ENCODE assay signal across 19 cellular contexts in the genomic region with DNA sequence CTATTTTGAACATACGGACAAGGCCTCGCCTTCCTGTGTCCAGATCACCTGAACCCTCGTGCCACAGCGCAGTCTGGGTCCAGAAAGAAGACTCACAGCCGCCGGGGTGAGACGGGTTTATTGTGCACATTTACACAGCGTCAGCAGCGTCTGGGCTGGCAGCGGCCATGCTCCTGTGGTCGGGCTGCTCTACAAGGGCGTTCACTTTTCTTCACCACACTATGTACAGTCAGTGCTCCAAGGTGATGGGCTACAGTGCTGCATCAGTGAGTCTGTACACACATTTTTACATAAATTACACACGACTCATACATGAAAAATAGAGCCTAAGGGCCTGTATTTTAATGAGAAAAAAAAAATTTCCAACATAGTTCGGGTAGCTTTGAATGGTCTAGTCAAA. TPM values are rescaled to one million over a fixed set of nuclear protein-coding genes. Genes with fewer than 3 reads are reported as not detected.
DNase-seq lines count a peak whose midpoint lies in the region; FAIRE-seq and TF ChIP-seq lines count a peak whose summit lies in the region.
"Had no signal": no experiment of that assay in that cellular context is flagged by ENCODE, and none has a peak within 500 bp of the region (broad histone marks: within the 10 kb centered on the region; RNA-seq: fewer than 3 reads in every experiment).

No MANE protein-coding gene starts in this region.

- H3K27ac ChIP-seq in kidney (ENCODE audit: low read depth in 2 of 2, low read length in 2 of 2) (peak overlapping the region in 1 of 2 donors; percentile 26), suprapubic skin (peak overlapping the region; percentile 32)
- H3K27ac ChIP-seq: brain microvascular endothelial cell had no signal

- no peaks in the 10 kb centered on the region for H3K27me3 ChIP-seq in suprapubic skin
- H3K27me3 ChIP-seq: brain microvascular endothelial cell, heart right ventricle had no signal

- H3K36me3 ChIP-seq in kidney (ENCODE audit: control insufficient read depth in 1 of 2, insufficient read depth in 2 of 2, low read length in 2 of 2) (peaks cover 14 to 39% of the 10 kb centered on the region in 2 donors), suprapubic skin (peaks cover 55% of the 10 kb centered on the region)

- H3K4me1 ChIP-seq in kidney (ENCODE audit: control insufficient read depth in 1 of 2, insufficient read depth in 1 of 2, low read depth in 1 of 2, low read length in 2 of 2) (peaks cover 16 to 23% of the 10 kb centered on the region in 2 donors), suprapubic skin (peaks cover 77% of the 10 kb centered on the region)

- in situ Hi-C loops in astrocyte of the cerebellum (cut with HindIII; ENCODE audit: low sequenced_read_pairs), result no loop called here

- H3K9me3 ChIP-seq in kidney (ENCODE audit: control insufficient read depth in 1 of 2, low read length in 2 of 2), result no peaks in the 10 kb centered on the region
- H3K9me3 ChIP-seq in suprapubic skin, result no peaks in the 10 kb centered on the region
- H3K9me3 ChIP-seq: heart right ventricle had no signal

- FAIRE-seq in kidney (lab: Jason Lieb, UNC), result no peak
- FAIRE-seq: GM12891 had no signal

- intact Hi-C loops in kidney (cut with DNase I), result no loop called here

- no peak for TF ChIP-seq CTCF in astrocyte of the cerebellum (IDR thresholded peaks at IDR 0.05; ENCODE audit: low read depth, low read length, missing control alignments)
- TF ChIP-seq CTCF in kidney (IDR thresholded peaks at IDR 0.05; ENCODE audit: borderline replicate concordance, extremely low read depth, insufficient read depth), result no peak
- TF ChIP-seq CTCF in suprapubic skin (IDR thresholded peaks at IDR 0.05), result no peak

- TF ChIP-seq EP300 in suprapubic skin (IDR thresholded peaks at IDR 0.05), result no peak

- peak; percentile 41 for DNase-seq in M059J (ENCODE audit: low read depth)
- DNase-seq in astrocyte of the cerebellum (ENCODE audit: low read depth), result peak; percentile 42
- DNase-seq in kidney, result peak; percentile 58
- DNase-seq in suprapubic skin (ENCODE audit: low spot score in 2 of 2), result peak in 1 of 2 donors; percentile 59
- no peak for DNase-seq in UCSD-AML1 (lab: John Stamatoyannopoulos, UW; ENCODE audit: unreplicated experiment)
- DNase-seq in glomerular visceral epithelial cell (ENCODE audit: extremely low spot score), result no peak
- DNase-seq in COLO668 (lab: John Stamatoyannopoulos, UW; ENCODE audit: unreplicated experiment), result no peak
- DNase-seq: activated CD4-positive, alpha-beta T cell treated with anti-CD3 and anti-CD28 coated beads for 48 hours; activated CD8-positive, alpha-beta memory T cell treated with anti-CD3 and anti-CD28 coated beads, Interleukin-2, amount 10 ng/mL, durations not matched to agents 7 days and 5 days; brain microvascular endothelial cell; DMS79; GOT3; heart right ventricle; NCI-H1105 treated with DMSO at 0.1 percent for 48 hours; NCI-H2029 treated with DMSO at 0.1 percent for 48 hours; SIG-M5; stimulated activated CD4-positive, alpha-beta T cell treated with anti-CD3 and anti-CD28 coated beads, Interleukin-4, amount 100 ng/mL, for 1 hour; stimulated activated naive CD4-positive, alpha-beta T cell treated with Interleukin-2 at 50 U/mL for 16 hours had no signal

- H3K4me3 ChIP-seq in astrocyte of the cerebellum (ENCODE audit: low read depth, low read length) (no peak overlapping the region), kidney (ENCODE audit: low read length in 2 of 2) (no peak overlapping the region), suprapubic skin (no peak overlapping the region)
- H3K4me3 ChIP-seq: heart right ventricle had no signal

- TF ChIP-seq POLR2A in suprapubic skin (IDR thresholded peaks at IDR 0.05), result no peak

- no peak overlapping the region for H3K9ac ChIP-seq in kidney (ENCODE audit: low read length in 2 of 2)

- WGBS in suprapubic skin, result 71% methylated on average over 14 of the region's 14 CpGs

RNA-seq across cellular contexts. Expression of a gene that starts 18.0 kb away (rescaled TPM):
- 27.6 and 32.3 TPM in 2 replicates for total RNA-seq in M059J (2014; rRNA removed; shearing (Covaris generic))
- total RNA-seq in kidney (70.9 TPM), suprapubic skin (100 to 1,000 TPM; 168 to 190 (median 177) TPM)
- polyA plus RNA-seq in kidney (ENCODE audit: insufficient read depth, low read depth, low replicate concordance), result 67.8 TPM

RNA-seq across cellular contexts. Expression of a gene that starts 18.4 kb away (rescaled TPM):
- total RNA-seq in M059J (2014; rRNA removed; shearing (Covaris generic)), result 28.2 and 29.8 TPM in 2 replicates
- 6.3 TPM for total RNA-seq in kidney
- polyA plus RNA-seq in kidney (ENCODE audit: insufficient read depth, low read depth, low replicate concordance), result 2.8 TPM
- 10 to 100 TPM in 3 of 4 donors, 1 to 10 TPM in 1; 7.5 to 20.5 (median 19.5) TPM for total RNA-seq in suprapubic skin

Comparison
In these comparisons a context has a peak if more than half of its experiments do, and no peak if none do; other contexts are left out.
1. DNase-seq: peak in M059J (single experiment), astrocyte of the cerebellum (single experiment) and kidney (single experiment); none in UCSD-AML1 (single experiment), glomerular visceral epithelial cell (single experiment) and COLO668 (single experiment).